18 cellular contexts compared by ENCODE assay signal in genomic region chr2:56713161-56713676, GRCh38.
A peak's percentile ranks its signal among the peaks of the same experiment; 100 is the strongest.
DNase-seq lines count a peak whose midpoint lies in the region; ATAC-seq, FAIRE-seq and TF ChIP-seq lines count a peak whose summit lies in the region.
"Had no signal": no experiment of that assay in that cellular context is flagged by ENCODE, and none has a peak within 500 bp of the region (broad histone marks: within the 10 kb centered on the region; RNA-seq: fewer than 3 reads in every experiment).

No MANE protein-coding gene starts in this region.

- H3K4me1 ChIP-seq in foreskin keratinocyte: no peaks in the 10 kb centered on the region

- H3K27ac ChIP-seq in foreskin keratinocyte: no peak overlapping the region
- no peak overlapping the region for H3K27ac ChIP-seq in substantia nigra (ENCODE audit: low read depth, low read length, poor library complexity, severe bottlenecking)

- ATAC-seq in SK-N-SH treated with all-trans-retinoic acid at 6 μM for 48 hours (peak; percentile 89), foreskin keratinocyte (peak; percentile 68)
- ATAC-seq: HCT116; stimulated activated naive CD8-positive, alpha-beta T cell treated with anti-CD3 and anti-CD28 coated beads, Interleukin-15, amount 100 ng/mL, for 72 hours had no signal

- no peak for TF ChIP-seq CTCF in foreskin keratinocyte (conservative IDR thresholded peaks at IDR 0.05)

- DNase-seq in A172 (ENCODE audit: low spot score) (peak; percentile 73), GM04503 (ENCODE audit: low read depth) (peak; percentile 95), foreskin keratinocyte (peak; percentile 11 to 54), substantia nigra (lab: John Stamatoyannopoulos, UW) (no peak), RCC 7860 (ENCODE audit: low spot score) (no peak)
- DNase-seq in activated CD4-positive, alpha-beta T cell treated with anti-CD3 and anti-CD28 coated beads for 1 hour: no peak
- DNase-seq in activated effector memory CD4-positive, alpha-beta T cell treated with anti-CD3 and anti-CD28 coated beads, Interleukin-2, amount 50 U/mL, for 16 hours: no peak
- DNase-seq: activated CD4-positive, alpha-beta T cell treated with anti-CD3 and anti-CD28 coated beads for 4 hours; activated naive CD8-positive, alpha-beta T cell treated with anti-CD3 and anti-CD28 coated beads for 36 hours; erythroblast; Kasumi-1; NCI-H187 treated with DMSO at 0.1 percent for 48 hours; NCI-H748 treated with DMSO at 0.1 percent for 48 hours; nucleus accumbens; stimulated activated naive CD8-positive, alpha-beta T cell treated with anti-CD3 and anti-CD28 coated beads, Interleukin-15, amount 100 ng/mL, for 72 hours had no signal

- no peak for FAIRE-seq in RCC 7860 (lab: Jason Lieb, UNC)
- FAIRE-seq: colon had no signal

- no peaks in the 10 kb centered on the region for H3K27me3 ChIP-seq in foreskin keratinocyte

TF ChIP-seq in SK-N-SH treated with all-trans-retinoic acid at 6 μM for 48 hours, 23 proteins besides CTCF, POLR2A, EP300 and RAD21:
- TF ChIP-seq GLIS3 (CRISPR knock-in tag; IDR thresholded peaks at IDR 0.05) (no peak), ZNF70 (CRISPR knock-in tag; IDR thresholded peaks at IDR 0.05) (no peak), ISL1 (CRISPR knock-in tag; IDR thresholded peaks at IDR 0.05) (peak; percentile 60; the same call in 1 of the 2 replicates)
TF ChIP-seq in SK-N-SH treated with all-trans-retinoic acid at 6 μM for 48 hours: peak in this region for 1.

Comparison
In these comparisons a context has a peak if more than half of its experiments do, and no peak if none do; other contexts are left out.
1. DNase-seq: peak in A172 (single experiment), GM04503 (single experiment) and foreskin keratinocyte (2 of 2); none in substantia nigra (0 of 49), RCC 7860 (single experiment), activated CD4-positive, alpha-beta T cell treated with anti-CD3 and anti-CD28 coated beads for 1 hour (single experiment) and activated effector memory CD4-positive, alpha-beta T cell treated with anti-CD3 and anti-CD28 coated beads, Interleukin-2, amount 50 U/mL, for 16 hours (single experiment).